10 cellular contexts compared by ENCODE assay signal in the genomic region with DNA sequence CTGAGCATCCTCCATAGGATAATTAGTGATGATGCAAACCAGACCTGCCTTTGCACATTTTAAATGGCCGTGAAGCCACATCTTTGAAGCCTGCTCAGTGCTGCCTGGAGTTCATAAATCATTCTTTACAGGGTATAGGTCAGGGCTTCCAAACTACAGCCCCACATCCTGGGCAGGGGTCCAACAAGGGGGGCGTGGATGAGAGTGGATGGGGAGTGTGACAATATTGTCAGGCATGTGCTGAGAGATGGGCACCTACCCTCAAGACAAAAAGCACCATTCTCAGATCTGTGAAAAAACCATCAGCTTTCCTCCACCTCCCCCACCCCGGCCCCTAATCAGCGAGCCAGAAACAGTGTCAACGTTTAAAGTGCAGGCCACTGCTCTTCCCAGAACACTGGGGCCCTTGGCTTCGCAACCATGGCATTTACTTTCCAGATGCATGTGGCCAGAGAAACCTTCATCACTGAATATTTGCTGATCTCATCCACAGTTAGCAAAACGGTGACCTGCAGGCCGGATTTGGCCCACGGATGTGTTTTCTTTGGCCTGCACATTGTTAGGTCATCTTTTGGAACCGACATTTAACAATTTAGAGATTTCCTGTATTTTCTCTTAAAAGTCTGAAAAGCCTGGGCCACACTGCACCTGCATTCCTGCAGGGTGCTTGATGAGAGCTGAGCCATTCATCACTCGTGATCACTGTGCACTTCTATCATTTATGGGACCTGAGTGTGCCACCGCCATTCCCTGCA.
DNase-seq lines count a peak whose midpoint lies in the region; TF ChIP-seq lines count a peak whose summit lies in the region.
"Had no signal": no experiment of that assay in that cellular context is flagged by ENCODE, and none has a peak within 500 bp of the region (broad histone marks: within the 10 kb centered on the region; RNA-seq: fewer than 3 reads in every experiment).

No MANE protein-coding gene starts in this region.

- H3K4me3 ChIP-seq in CD4-positive, alpha-beta memory T cell (ENCODE audit: low read length in 2 of 2): no peak overlapping the region
- H3K4me3 ChIP-seq in fibroblast of mammary gland (ENCODE audit: control insufficient read depth, low read depth, low read length): no peak overlapping the region

- peaks cover 55 to 79% (median 65%) of the 10 kb centered on the region in 4 donors for H3K4me1 Mint-ChIP-seq in CD4-positive, alpha-beta memory T cell
- peaks cover 18% of the 10 kb centered on the region for H3K4me1 Mint-ChIP-seq in nephron

- no peaks in the 10 kb centered on the region for H3K27me3 ChIP-seq in CD4-positive, alpha-beta memory T cell (ENCODE audit: insufficient read depth, low read length)

- POLR2A ChIA-PET in CD4-positive, alpha-beta memory T cell (lab: Charles Lee; ENCODE audit: partially characterized antibody): interaction anchor here (0.6 kb wide), 1 partner anchor 376 kb away, joined by 3 read pairs; no protein-coding TSS in a partner anchor

- H3K36me3 ChIP-seq in CD4-positive, alpha-beta memory T cell (ENCODE audit: insufficient read depth, low read length): peaks cover 22% of the 10 kb centered on the region

- H3K9me3 ChIP-seq in CD4-positive, alpha-beta memory T cell (ENCODE audit: control insufficient read depth in 1 of 2, low read length in 2 of 2): no peaks in the 10 kb centered on the region

- H3K27ac Mint-ChIP-seq in CD4-positive, alpha-beta memory T cell: peak overlapping the region in 5 of 7 donors; percentile 3 to 60 (median 24)
- peak overlapping the region; percentile 71 to 82 (median 71) for H3K27ac Mint-ChIP-seq in nephron

- no peaks in the 10 kb centered on the region for H3K27me3 Mint-ChIP-seq in CD4-positive, alpha-beta memory T cell
- no peaks in the 10 kb centered on the region for H3K27me3 Mint-ChIP-seq in nephron (ENCODE audit: low read depth)

- H3K4me3 Mint-ChIP-seq in CD4-positive, alpha-beta memory T cell: peak overlapping the region in 1 of 8 donors; percentile 21
- no peak overlapping the region for H3K4me3 Mint-ChIP-seq in nephron

- H3K9me3 Mint-ChIP-seq in CD4-positive, alpha-beta memory T cell: no peaks in the 10 kb centered on the region
- H3K9me3 Mint-ChIP-seq in nephron: no peaks in the 10 kb centered on the region

- no peak overlapping the region for H3K27ac ChIP-seq in CD4-positive, alpha-beta memory T cell (ENCODE audit: low read depth, low read length)
- no peak overlapping the region for H3K27ac ChIP-seq in caudate nucleus (ENCODE audit: low read depth, low read length)

- peaks cover 76% of the 10 kb centered on the region for H3K4me1 ChIP-seq in CD4-positive, alpha-beta memory T cell (ENCODE audit: insufficient read depth, low read length)

- no peak for DNase-seq in CD4-positive, alpha-beta memory T cell
- DNase-seq in SK-N-DZ (ENCODE audit: low spot score): peak; percentile 98
- peak; percentile 91 for DNase-seq in fibroblast of mammary gland (ENCODE audit: low read depth)
- no peak for DNase-seq in caudate nucleus (lab: John Stamatoyannopoulos, UW)
- no peak for DNase-seq in GM19240 (ENCODE audit: insufficient read length, low spot score)
- no peak for DNase-seq in HCEC 1CT
- no peak for DNase-seq in NCI-H128 (lab: John Stamatoyannopoulos, UW; ENCODE audit: unreplicated experiment)
- DNase-seq: DMS53, NCI-H2227 treated with DMSO at 0.1 percent for 48 hours had no signal

- CTCF ChIA-PET in CD4-positive, alpha-beta memory T cell (lab: Charles Lee; ENCODE audit: partially characterized antibody): interaction anchor here (1.0 to 2.6 kb wide), 5 partner anchors 11 to 131 kb away, joined by 3 to 26 read pairs (median 4); no protein-coding TSS in a partner anchor

- intact Hi-C loops in CD4-positive, alpha-beta memory T cell (cut with micrococcal nuclease): loop anchor here (5.0 kb wide), 1 partner anchor 33 kb away; no protein-coding TSS in a partner anchor

- TF ChIP-seq CTCF in fibroblast of mammary gland (conservative IDR thresholded peaks at IDR 0.05; ENCODE audit: control insufficient read depth, insufficient read depth, low read depth, low read length): no peak
- no peak for TF ChIP-seq CTCF in nephron (IDR thresholded peaks at IDR 0.05; ENCODE audit: unreplicated experiment in 3 of 3)

- peaks cover 33 to 52% of the 10 kb centered on the region in 2 donors for H3K36me3 Mint-ChIP-seq in CD4-positive, alpha-beta memory T cell
- H3K36me3 Mint-ChIP-seq in nephron (ENCODE audit: low read depth): no peaks in the 10 kb centered on the region

Comparison
In these comparisons a context has a peak if more than half of its experiments do, and no peak if none do; other contexts are left out.
1. DNase-seq: peak in SK-N-DZ (single experiment) and fibroblast of mammary gland (single experiment); none in CD4-positive, alpha-beta memory T cell (0 of 5), caudate nucleus (0 of 61), GM19240 (single experiment), HCEC 1CT (single experiment) and NCI-H128 (single experiment).